In the genomic region with DNA sequence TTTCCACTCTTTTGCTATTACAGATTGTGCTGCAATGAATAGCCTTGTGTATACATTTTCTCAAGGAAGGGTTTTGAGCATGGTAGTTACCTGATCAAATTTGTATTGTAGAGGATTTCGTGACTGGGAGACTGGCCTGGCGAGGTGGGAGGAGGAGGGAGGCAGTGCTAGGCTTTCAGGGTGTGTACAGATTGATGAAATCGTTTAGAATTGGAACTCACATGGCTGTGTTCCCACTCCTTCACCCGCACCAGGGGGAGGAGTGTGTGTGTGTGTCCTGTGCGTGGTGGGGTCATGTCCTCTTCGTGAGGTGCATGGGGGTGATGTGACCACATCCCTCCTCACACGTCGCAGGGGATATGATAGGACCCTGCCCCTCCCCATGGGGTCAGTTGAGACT, we compare ENCODE assay signal across 11 cellular contexts. TPM values are rescaled to one million over a fixed set of nuclear protein-coding genes. Genes with fewer than 3 reads are reported as not detected.
DNase-seq lines count a peak whose midpoint lies in the region; ATAC-seq and TF ChIP-seq lines count a peak whose summit lies in the region.
"Had no signal": no experiment of that assay in that cellular context is flagged by ENCODE, and none has a peak within 500 bp of the region (broad histone marks: within the 10 kb centered on the region; RNA-seq: fewer than 3 reads in every experiment).

No MANE protein-coding gene starts in this region.

- H3K36me3 ChIP-seq in cardiac muscle cell = no peaks in the 10 kb centered on the region
- H3K36me3 ChIP-seq in vagina = no peaks in the 10 kb centered on the region

- H3K36me3 Mint-ChIP-seq in chondrocyte (ENCODE audit: low read depth) (peaks cover 4% of the 10 kb centered on the region), mesothelial cell of epicardium (no peaks in the 10 kb centered on the region)

- no peaks in the 10 kb centered on the region for H3K9me3 ChIP-seq in cardiac muscle cell (ENCODE audit: low read depth)
- no peaks in the 10 kb centered on the region for H3K9me3 ChIP-seq in vagina

- H3K4me1 ChIP-seq in cardiac muscle cell (ENCODE audit: low read depth) = no peaks in the 10 kb centered on the region
- H3K4me1 ChIP-seq in vagina = peaks cover 23% of the 10 kb centered on the region

- H3K27ac Mint-ChIP-seq in chondrocyte (ENCODE audit: unreplicated experiment) (no peak overlapping the region), mesothelial cell of epicardium (no peak overlapping the region)

- no peak for TF ChIP-seq POLR2A in vagina (IDR thresholded peaks at IDR 0.05)

- no peak for DNase-seq in cardiac muscle cell (ENCODE audit: low read depth in 1 of 2, low spot score in 1 of 2)
- DNase-seq in Right ventricle myocardium superior = no peak
- DNase-seq in chondrocyte (ENCODE audit: low spot score) = no peak
- no peak for DNase-seq in mesothelial cell of epicardium (ENCODE audit: low spot score in 2 of 2, unreplicated experiment in 2 of 2)
- DNase-seq in vagina (ENCODE audit: extremely low spot score in 2 of 2) = no peak
- DNase-seq in H4 (ENCODE audit: low spot score) = no peak
- DNase-seq in left lobe of liver (ENCODE audit: low spot score) = no peak

- peak overlapping the region; percentile 23 for H3K4me3 ChIP-seq in cardiac muscle cell
- H3K4me3 ChIP-seq in vagina = peak overlapping the region; percentile 63 to 67

- H3K27me3 ChIP-seq in cardiac muscle cell = peaks cover 36% of the 10 kb centered on the region
- H3K27me3 ChIP-seq in vagina = no peaks in the 10 kb centered on the region

- H3K9me3 Mint-ChIP-seq in chondrocyte (ENCODE audit: low read depth) (no peaks in the 10 kb centered on the region), mesothelial cell of epicardium (no peaks in the 10 kb centered on the region)

- intact Hi-C loops in Right ventricle myocardium superior (cut with DNase I) (no loop called here), vagina (cut with DNase I) (loop anchor here (10.0 kb wide), 2 partner anchors 140 to 200 kb away; partner anchors contain the start of gene RSPH6A)

- H3K4me1 Mint-ChIP-seq in chondrocyte (ENCODE audit: low read depth) (peaks cover 17% of the 10 kb centered on the region), mesothelial cell of epicardium (peaks cover 19% of the 10 kb centered on the region)

- TF ChIP-seq CTCF in cardiac muscle cell (IDR thresholded peaks at IDR 0.05; ENCODE audit: low read depth, low read length) = no peak
- TF ChIP-seq CTCF in chondrocyte (IDR thresholded peaks at IDR 0.05) = no peak
- TF ChIP-seq CTCF in mesothelial cell of epicardium (IDR thresholded peaks at IDR 0.05; ENCODE audit: unreplicated experiment) = no peak
- no peak for TF ChIP-seq CTCF in vagina (IDR thresholded peaks at IDR 0.05)

- H3K27ac ChIP-seq in cardiac muscle cell (no peak overlapping the region), vagina (no peak overlapping the region)

- ATAC-seq in Right ventricle myocardium superior (ENCODE audit: poor library complexity) = no peak
- ATAC-seq in left lobe of liver = no peak
- no peak for ATAC-seq in GM19452 (IDR thresholded peaks at IDR 0.05; ENCODE audit: unreplicated experiment)

- H3K4me3 Mint-ChIP-seq in chondrocyte (ENCODE audit: unreplicated experiment) = peak overlapping the region; percentile 61
- H3K4me3 Mint-ChIP-seq in mesothelial cell of epicardium = peak overlapping the region; percentile 71

- peaks cover 11% of the 10 kb centered on the region for H3K27me3 Mint-ChIP-seq in chondrocyte (ENCODE audit: low read depth)
- peaks cover 36% of the 10 kb centered on the region for H3K27me3 Mint-ChIP-seq in mesothelial cell of epicardium (ENCODE audit: low read depth)

RNA-seq across cellular contexts. Expression of gene PGLYRP1, which starts 8.3 kb away (rescaled TPM):
- total RNA-seq in cardiac muscle cell = not detected in 2 replicates
- 0.20 TPM in 1 of 2 replicates, not detected in the other for polyA plus RNA-seq in cardiac muscle cell
- not detected for total RNA-seq in Right ventricle myocardium superior
- not detected in 3 replicates for total RNA-seq in chondrocyte
- not detected in 3 replicates for total RNA-seq in mesothelial cell of epicardium
- not detected for total RNA-seq in vagina
- not detected in 2 replicates for total RNA-seq in H4 (2014; rRNA removed; shearing (Covaris generic))
- 0.43 TPM for total RNA-seq in left lobe of liver
- total RNA-seq: LHCN-M2, myocyte had no signal

RNA-seq across cellular contexts. Expression of gene CCDC61, which starts 19.3 kb away (rescaled TPM):
- total RNA-seq in cardiac muscle cell (4.9 and 8.8 TPM in 2 replicates), Right ventricle myocardium superior (6.8 TPM), chondrocyte (7.2 to 8.4 TPM (median 7.8 TPM) in 3 replicates), mesothelial cell of epicardium (21.5 to 24.9 TPM (median 22.3 TPM) in 3 replicates), vagina (36.3 TPM), left lobe of liver (11.1 TPM)
- polyA plus RNA-seq in cardiac muscle cell = 5.2 and 5.8 TPM in 2 replicates
- 1.4 and 3.7 TPM in 2 replicates for total RNA-seq in H4 (2014; rRNA removed; shearing (Covaris generic))

RNA-seq across cellular contexts. Expression of gene IGFL4, which starts 26.3 kb away (rescaled TPM):
- 0.21 and 0.25 TPM in 2 replicates for total RNA-seq in cardiac muscle cell
- 0.26 and 0.67 TPM in 2 replicates for polyA plus RNA-seq in cardiac muscle cell
- total RNA-seq in Right ventricle myocardium superior = not detected
- total RNA-seq in chondrocyte = 0.15 TPM in 1 of 3 replicates, not detected in the others
- total RNA-seq in mesothelial cell of epicardium = 1.8 to 2.8 TPM (median 2.4 TPM) in 3 replicates
- total RNA-seq in vagina = not detected
- not detected in 2 replicates for total RNA-seq in H4 (2014; rRNA removed; shearing (Covaris generic))
- total RNA-seq in left lobe of liver = not detected
- total RNA-seq: LHCN-M2, Right ventricle myocardium inferior had no signal

RNA-seq across cellular contexts. Expression of gene NOVA2, which starts 40.9 kb away (rescaled TPM):
- 0.35 and 0.71 TPM in 2 replicates for total RNA-seq in cardiac muscle cell
- 0.17 and 0.42 TPM in 2 replicates for polyA plus RNA-seq in cardiac muscle cell
- total RNA-seq in Right ventricle myocardium superior = 3.7 TPM
- total RNA-seq in chondrocyte = 0.10 to 0.22 TPM (median 0.18 TPM) in 3 replicates
- total RNA-seq in mesothelial cell of epicardium = 0.51 to 1.2 TPM (median 0.67 TPM) in 3 replicates
- total RNA-seq in vagina = 1.5 TPM
- 0.19 and 0.37 TPM in 2 replicates for total RNA-seq in H4 (2014; rRNA removed; shearing (Covaris generic))
- total RNA-seq in left lobe of liver = 2.0 TPM
- total RNA-seq: LHCN-M2, myocyte had no signal
